Comparison of ENCODE assay signal across 9 cellular contexts in genomic region chr13:45851171-45851889, GRCh38. TPM values are rescaled to one million over a fixed set of nuclear protein-coding genes. Genes with fewer than 3 reads are reported as not detected.
DNase-seq lines count a peak whose midpoint lies in the region; ATAC-seq and TF ChIP-seq lines count a peak whose summit lies in the region.
"Had no signal": no experiment of that assay in that cellular context is flagged by ENCODE, and none has a peak within 500 bp of the region (broad histone marks: within the 10 kb centered on the region; RNA-seq: fewer than 3 reads in every experiment).

Gene SIAH3 (minus strand): TSS chr13:45851753. CDS start chr13:45851629, 124 bp downstream.

- H3K27ac ChIP-seq in sigmoid colon = no peak within 1 kb of the TSS

- H3K4me1 ChIP-seq in sigmoid colon = peaks cover 0 to 22% (median 15%) of the 10 kb centered on the region in 4 donors

- TF ChIP-seq EP300 in sigmoid colon (IDR thresholded peaks at IDR 0.05) = no peak

- intact Hi-C loops in left ventricle myocardium superior (cut with micrococcal nuclease) = no loop called here
- intact Hi-C loops in sigmoid colon (cut with DNase I) = no loop called here
- intact Hi-C loops in lower leg skin (cut with DNase I; ENCODE audit: low total_unique reads) = no loop called here

- peaks cover 0 to 5% (median 2%) of the 10 kb centered on the region in 4 donors for H3K9me3 ChIP-seq in sigmoid colon

- TF ChIP-seq CTCF in sigmoid colon (IDR thresholded peaks at IDR 0.05) = no peak
- no peak for TF ChIP-seq CTCF in lower leg skin (IDR thresholded peaks at IDR 0.05)

- TF ChIP-seq POLR2A in sigmoid colon (IDR thresholded peaks at IDR 0.05) (no peak), lower leg skin (IDR thresholded peaks at IDR 0.05) (no peak)

- H3K4me3 ChIP-seq in sigmoid colon (peak within 1 kb of the TSS; percentile 19 to 42 (median 36)), lower leg skin (ENCODE audit: low read depth, poor library complexity, severe bottlenecking) (no peak within 1 kb of the TSS)

- ATAC-seq in left ventricle myocardium superior (peak; percentile 37), HG03039 (IDR thresholded peaks at IDR 0.05; ENCODE audit: unreplicated experiment) (no peak), HG03442 (IDR thresholded peaks at IDR 0.05; ENCODE audit: unreplicated experiment) (no peak)

- WGBS in sigmoid colon, 2 donors = 4 to 14% methylated on average over 34 of the region's 34 CpGs
- WGBS in lower leg skin, 2 donors = 2 to 4% methylated on average over 30 to 34 of the region's 34 CpGs

- H3K27me3 ChIP-seq in sigmoid colon = peaks cover 0 to 27% (median 6%) of the 10 kb centered on the region in 3 donors

- no peaks in the 10 kb centered on the region for H3K36me3 ChIP-seq in sigmoid colon

- peak; percentile 77 for DNase-seq in NCI-H1092 treated with DMSO at 0.1 percent for 48 hours (lab: John Stamatoyannopoulos, UW)
- peak; percentile 15 for DNase-seq in activated naive CD4-positive, alpha-beta T cell treated with Interleukin-2 at 50 U/mL for 16 hours
- DNase-seq in left ventricle myocardium superior = no peak
- DNase-seq in sigmoid colon = no peak
- no peak for DNase-seq in lower leg skin (ENCODE audit: low spot score in 2 of 2)
- DNase-seq in C1 segment of cervical spinal cord (lab: John Stamatoyannopoulos, UW) = no peak

RNA-seq across cellular contexts. Expression of gene SIAH3, which starts in this region (rescaled TPM):
- total RNA-seq in left ventricle myocardium superior (not detected), sigmoid colon (not detected), lower leg skin (under 1 TPM; 0.02 to 0.21 (median 0.05) TPM)
- polyA plus RNA-seq in sigmoid colon = under 1 TPM in 1 of 3 donors, not detected in 2; 0.01 TPM
- total RNA-seq: lung microvascular endothelial cell had no signal

Comparison
In these comparisons a context has a peak if more than half of its experiments do, and no peak if none do; other contexts are left out.
1. Peak in ATAC-seq in left ventricle myocardium superior; RNA of the gene not detected or under 1 TPM.
2. DNase-seq: peak in NCI-H1092 treated with DMSO at 0.1 percent for 48 hours (single experiment) and activated naive CD4-positive, alpha-beta T cell treated with Interleukin-2 at 50 U/mL for 16 hours (single experiment); none in left ventricle myocardium superior (single experiment), sigmoid colon (single experiment), lower leg skin (0 of 2) and C1 segment of cervical spinal cord (0 of 14).